ENCODE assay signal across 28 cellular contexts in the genomic region with DNA sequence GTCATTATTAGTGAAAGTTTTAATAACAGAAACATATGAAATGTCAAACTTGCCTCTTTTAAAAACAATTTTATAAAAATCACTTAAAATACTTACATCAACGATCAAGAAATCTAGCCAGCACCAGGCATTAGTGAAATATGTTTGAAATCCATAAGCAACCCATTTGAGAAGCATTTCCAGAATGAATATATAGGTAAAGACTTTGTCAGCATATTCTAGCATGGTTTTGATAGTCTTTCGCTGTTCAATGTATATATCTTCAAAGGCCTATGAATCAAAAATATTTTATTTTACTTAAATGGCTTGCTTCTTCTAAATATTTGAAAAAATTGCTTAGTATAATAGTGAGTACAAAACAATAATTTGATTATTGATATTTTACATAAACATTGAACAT.
"Had no signal": no experiment of that assay in that cellular context is flagged by ENCODE, and none has a peak within 500 bp of the region (broad histone marks: within the 10 kb centered on the region; RNA-seq: fewer than 3 reads in every experiment).

No MANE protein-coding gene starts in this region.

- H3K4me1 ChIP-seq: adrenal gland, breast epithelium, esophagus muscularis mucosa, gastrocnemius medialis, heart right ventricle had no signal

- DNase-seq: activated CD4-positive, alpha-beta memory T cell treated with anti-CD3 and anti-CD28 coated beads for 36 hours; activated CD4-positive, alpha-beta T cell treated with anti-CD3 and anti-CD28 coated beads for 36 hours; activated CD4-positive, alpha-beta T cell treated with anti-CD3 and anti-CD28 coated beads, Interleukin-2, amount 10 ng/mL, durations not matched to agents 24 days and 14 days; activated CD4-positive, CD25-positive, alpha-beta regulatory T cell; activated CD4-positive, CD25-positive, alpha-beta regulatory T cell treated with anti-CD3 and anti-CD28 coated beads, Interleukin-2, amount 50 U/mL, for 72 hours; activated CD8-positive, alpha-beta memory T cell treated with anti-CD3 and anti-CD28 coated beads, Interleukin-2, amount 10 ng/mL, durations not matched to agents 7 days and 5 days; activated CD8-positive, alpha-beta memory T cell treated with anti-CD3 and anti-CD28 coated beads, Interleukin-2, amount 50 U/mL, for 4 hours; activated CD8-positive, alpha-beta T cell treated with anti-CD3 and anti-CD28 coated beads, Interleukin-2, amount 10 ng/mL, durations not matched to agents 7 days and 5 days; activated effector memory CD4-positive, alpha-beta T cell treated with anti-CD3 and anti-CD28 coated beads, Interleukin-2, amount 50 U/mL, for 16 hours; activated naive CD4-positive, alpha-beta T cell treated with anti-CD3 and anti-CD28 coated beads for 36 hours; activated naive CD8-positive, alpha-beta T cell treated with anti-CD3 and anti-CD28 coated beads for 36 hours; activated naive CD8-positive, alpha-beta T cell treated with anti-CD3 and anti-CD28 coated beads, Interleukin-2, amount 50 U/mL, for 24 hours; activated T-cell treated with anti-CD3 and anti-CD28 coated beads, Interleukin-2, amount 50 U/mL, for 1 hour; activated T-cell treated with anti-CD3 and anti-CD28 coated beads, Interleukin-2, amount 50 U/mL, for 48 hours; adrenal gland; amygdala; aorta; dorsolateral prefrontal cortex; effector memory CD8-positive, alpha-beta T cell; erythroblast; gastrocnemius medialis; heart right ventricle; T-helper 2 cell had no signal

- H3K4me3 ChIP-seq: adrenal gland, breast epithelium, cardiac muscle cell, coronary artery, dorsolateral prefrontal cortex, esophagus muscularis mucosa, gastrocnemius medialis, heart right ventricle had no signal

- ATAC-seq: activated CD4-positive, alpha-beta T cell treated with anti-CD3 and anti-CD28 coated beads for 36 hours; activated CD8-positive, alpha-beta memory T cell treated with anti-CD3 and anti-CD28 coated beads, Interleukin-2, amount 10 ng/mL, durations not matched to agents 7 days and 5 days; activated CD8-positive, alpha-beta T cell treated with anti-CD3 and anti-CD28 coated beads, Interleukin-2, amount 10 ng/mL, durations not matched to agents 7 days and 5 days; activated naive CD8-positive, alpha-beta T cell treated with anti-CD3 and anti-CD28 coated beads, Interleukin-2, amount 50 U/mL, for 24 hours; effector memory CD8-positive, alpha-beta T cell; foreskin keratinocyte; gastrocnemius medialis; heart right ventricle had no signal

- H3K27me3 ChIP-seq: adrenal gland, breast epithelium, cardiac muscle cell, dorsolateral prefrontal cortex, esophagus muscularis mucosa, gastrocnemius medialis, heart right ventricle had no signal

- H3K36me3 ChIP-seq: adrenal gland, breast epithelium, cardiac muscle cell, esophagus muscularis mucosa, gastrocnemius medialis, heart right ventricle had no signal

- H3K9me3 ChIP-seq: adrenal gland, breast epithelium, esophagus muscularis mucosa, gastrocnemius medialis, heart right ventricle had no signal

- H3K27ac ChIP-seq: adrenal gland, breast epithelium, cardiac muscle cell, coronary artery, dorsolateral prefrontal cortex, esophagus muscularis mucosa, foreskin keratinocyte, gastrocnemius medialis, heart right ventricle had no signal
